ENCODE assay signal across 10 cellular contexts in the genomic region with DNA sequence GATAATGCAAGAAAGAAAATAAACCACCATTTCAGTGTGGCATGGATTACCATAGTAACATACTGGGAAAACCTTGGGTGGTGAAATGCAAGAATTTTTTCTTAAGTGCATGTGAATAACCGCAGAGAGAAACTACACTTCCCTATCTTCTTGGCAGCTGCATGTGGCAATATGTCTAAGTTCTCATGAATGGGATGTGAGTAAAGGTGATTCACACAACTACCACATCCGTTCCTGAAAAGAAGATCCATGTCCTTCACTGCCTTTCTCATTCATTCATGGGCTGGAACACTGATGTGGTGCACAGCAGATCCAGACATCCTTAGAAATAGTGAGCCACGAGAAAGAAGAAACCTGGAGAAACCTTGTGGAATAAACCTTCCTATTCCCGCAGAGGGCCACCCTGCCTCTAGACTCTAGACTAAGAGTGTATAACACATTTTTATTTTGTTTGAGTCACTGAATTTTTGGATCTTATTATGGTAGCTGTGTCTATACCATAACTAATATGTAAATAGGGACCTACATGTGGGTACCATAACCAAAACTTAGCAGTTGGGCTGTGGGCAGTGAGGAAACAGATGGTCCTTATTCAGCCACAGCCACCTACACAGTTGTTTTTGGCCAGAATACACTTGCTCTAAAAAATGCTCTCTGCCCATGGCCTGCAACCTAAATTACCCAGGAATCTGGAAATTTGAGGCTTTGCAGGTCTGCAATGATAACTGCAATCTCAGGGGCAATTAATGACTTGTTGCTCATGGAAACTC.
DNase-seq lines count a peak whose midpoint lies in the region; ATAC-seq, FAIRE-seq and TF ChIP-seq lines count a peak whose summit lies in the region.
"Had no signal": no experiment of that assay in that cellular context is flagged by ENCODE, and none has a peak within 500 bp of the region (broad histone marks: within the 10 kb centered on the region; RNA-seq: fewer than 3 reads in every experiment).

No MANE protein-coding gene starts in this region.

- TF ChIP-seq CTCF in mammary epithelial cell (conservative IDR thresholded peaks at IDR 0.05 in 1 of 2, IDR thresholded peaks at IDR 0.05 in 1 of 2; ENCODE audit: extremely low read depth in 1 of 2, insufficient read depth in 1 of 2, low read depth in 1 of 2, low read length in 2 of 2): no peak
- no peak for TF ChIP-seq CTCF in upper lobe of right lung (IDR thresholded peaks at IDR 0.05)
- no peak for TF ChIP-seq CTCF in osteoblast (IDR thresholded peaks at IDR 0.05; ENCODE audit: extremely low read depth, low read depth, low read length)

- DNase-seq in M059J (ENCODE audit: low read depth): peak; percentile 35
- DNase-seq in mammary epithelial cell: peak; percentile 97
- no peak for DNase-seq in upper lobe of right lung
- DNase-seq in osteoblast (ENCODE audit: insufficient read length, low spot score, missing footprints): no peak
- no peak for DNase-seq in frontal cortex (ENCODE audit: low spot score in 2 of 2)
- DNase-seq: activated effector memory CD4-positive, alpha-beta T cell treated with Interleukin-2 at 50 U/mL for 16 hours; left lung; NCI-H2081 treated with DMSO at 0.1 percent for 48 hours had no signal

- no peaks in the 10 kb centered on the region for H3K79me2 ChIP-seq in mammary epithelial cell (ENCODE audit: insufficient read depth, low read length)
- H3K79me2 ChIP-seq in osteoblast (ENCODE audit: insufficient read depth, low read length): no peaks in the 10 kb centered on the region

- no peaks in the 10 kb centered on the region for H4K20me1 ChIP-seq in mammary epithelial cell (ENCODE audit: insufficient read depth, low read length)
- no peaks in the 10 kb centered on the region for H4K20me1 ChIP-seq in osteoblast (ENCODE audit: insufficient read depth, low read length)

- ATAC-seq in GM21723 (IDR thresholded peaks at IDR 0.05; ENCODE audit: unreplicated experiment) (peak; percentile 71), upper lobe of right lung (peak; percentile 30), HG02588 (IDR thresholded peaks at IDR 0.05; ENCODE audit: unreplicated experiment) (no peak)
- ATAC-seq: left lung had no signal

- intact Hi-C loops in mammary epithelial cell (cut with micrococcal nuclease): loop anchor here (5.0 to 10.0 kb wide), 3 partner anchors 355 to 663 kb away; a partner anchor contains a TSS
- intact Hi-C loops in upper lobe of right lung (cut with DNase I): no loop called here

- 15% methylated on average over 4 of the region's 4 CpGs for WGBS in mammary epithelial cell (ENCODE audit: low coverage, missing lambda C conversion rate)

- no peaks in the 10 kb centered on the region for H3K9me3 ChIP-seq in mammary epithelial cell (replicated peaks; ENCODE audit: insufficient read depth, low read length)
- H3K9me3 ChIP-seq in upper lobe of right lung: no peaks in the 10 kb centered on the region
- peaks cover 1% of the 10 kb centered on the region for H3K9me3 ChIP-seq in osteoblast (ENCODE audit: low read depth, low read length)
- H3K9me3 ChIP-seq: left lung had no signal

- TSS peak; percentile 85 for BruUV-seq in mammary epithelial cell (replicated peaks; lab: Mats Ljungman, UMichigan)

- no peak overlapping the region for H3K9ac ChIP-seq in mammary epithelial cell (ENCODE audit: insufficient read depth, low read length)

- dilution Hi-C loops in mammary epithelial cell (cut with HindIII; ENCODE audit: low sequenced_read_pairs): no loop called here

- H2AFZ ChIP-seq in mammary epithelial cell (ENCODE audit: low read depth, low read length) (no peak overlapping the region), osteoblast (ENCODE audit: low read length) (no peak overlapping the region)

- in situ Hi-C loops in mammary epithelial cell (cut with MboI; ENCODE audit: low sequenced_read_pairs in 2 of 2): no loop called here

- H3K4me2 ChIP-seq in mammary epithelial cell (ENCODE audit: insufficient read depth, low read depth, low read length) (peak overlapping the region; percentile 59), osteoblast (ENCODE audit: insufficient read depth, low read length) (no peak overlapping the region)

- H3K36me3 ChIP-seq in mammary epithelial cell (ENCODE audit: insufficient read depth, low read length) (no peaks in the 10 kb centered on the region), upper lobe of right lung (no peaks in the 10 kb centered on the region), osteoblast (ENCODE audit: insufficient read depth, low read length) (no peaks in the 10 kb centered on the region)
- H3K36me3 ChIP-seq: left lung had no signal

- H3K27me3 ChIP-seq in mammary epithelial cell (ENCODE audit: insufficient read depth, low read length) (no peaks in the 10 kb centered on the region), upper lobe of right lung (no peaks in the 10 kb centered on the region), osteoblast (ENCODE audit: insufficient read depth, low read length) (no peaks in the 10 kb centered on the region)
- H3K27me3 ChIP-seq: left lung had no signal

- H3K4me1 ChIP-seq in mammary epithelial cell (ENCODE audit: insufficient read depth, low read length) (peaks cover 18% of the 10 kb centered on the region), upper lobe of right lung (no peaks in the 10 kb centered on the region), osteoblast (ENCODE audit: insufficient read depth, low read length) (no peaks in the 10 kb centered on the region)
- H3K4me1 ChIP-seq: left lung had no signal

- H3K27ac ChIP-seq in mammary epithelial cell (ENCODE audit: insufficient read depth, low read depth, low read length): peak overlapping the region; percentile 63
- H3K27ac ChIP-seq in upper lobe of right lung: no peak overlapping the region
- no peak overlapping the region for H3K27ac ChIP-seq in osteoblast (ENCODE audit: low read depth, low read length)
- H3K27ac ChIP-seq: left lung had no signal

- H3K4me3 ChIP-seq in mammary epithelial cell (replicated peaks in 1 of 3; ENCODE audit: insufficient read depth in 1 of 3, low read depth in 2 of 3, low read length in 3 of 3) (no peak overlapping the region), upper lobe of right lung (no peak overlapping the region), osteoblast (ENCODE audit: insufficient read depth, low read length) (no peak overlapping the region)
- H3K4me3 ChIP-seq: left lung had no signal

- FAIRE-seq in frontal cortex (lab: Jason Lieb, UNC): no peak

- CTCF ChIA-PET in mammary epithelial cell (lab: Charles Lee; ENCODE audit: low non-redundant PET): no interaction called here

Comparison
In these comparisons a context has a peak if more than half of its experiments do, and no peak if none do; other contexts are left out.
1. DNase-seq: peak in M059J (single experiment) and mammary epithelial cell (single experiment); none in upper lobe of right lung (single experiment), osteoblast (single experiment) and frontal cortex (0 of 2).